Comparison of ENCODE assay signal across 18 cellular contexts in the genomic region with DNA sequence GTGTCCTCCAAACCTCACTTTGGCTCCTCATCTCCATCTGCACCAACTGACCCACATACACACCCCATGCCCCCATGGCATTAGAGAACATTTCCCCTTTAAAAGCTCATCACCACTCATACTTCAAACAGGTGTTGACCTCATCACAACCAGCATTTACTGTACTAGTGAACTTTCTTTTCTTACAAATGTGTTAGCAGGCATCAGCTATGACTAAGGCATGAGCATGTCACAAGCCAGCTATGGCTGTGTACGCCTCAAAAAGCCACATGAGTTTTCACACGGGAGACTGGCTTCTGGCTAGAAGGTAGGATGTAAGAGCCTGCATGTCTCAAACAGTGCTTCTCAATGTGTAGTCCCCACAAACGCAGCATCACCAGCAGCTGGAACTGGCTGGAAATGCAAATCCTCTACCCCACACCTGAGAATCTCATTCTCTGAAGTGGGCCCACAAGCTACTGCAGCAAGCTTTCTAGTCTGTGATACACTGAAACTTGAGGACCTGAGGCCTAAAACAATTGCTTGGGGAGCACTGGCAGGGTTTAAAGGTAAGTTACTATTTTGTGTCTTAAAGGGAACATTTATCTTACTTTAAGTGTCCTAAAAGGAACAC.
"Had no signal": no experiment of that assay in that cellular context is flagged by ENCODE, and none has a peak within 500 bp of the region (broad histone marks: within the 10 kb centered on the region; RNA-seq: fewer than 3 reads in every experiment).

No MANE protein-coding gene starts in this region.

- ATAC-seq: heart left ventricle, left lobe of liver, mucosa of descending colon, natural killer cell had no signal

- H3K4me3 ChIP-seq: esophagus squamous epithelium, heart left ventricle, mucosa of descending colon, skin epidermis, transverse colon had no signal

- DNase-seq: activated CD4-positive, alpha-beta T cell treated with anti-CD3 and anti-CD28 coated beads for 48 hours; activated gamma-delta T cell treated with Interleukin-2 at 50 U/mL for 16 hours; activated naive CD8-positive, alpha-beta T cell treated with anti-CD3 and anti-CD28 coated beads, Interleukin-2, amount 10 ng/mL, durations not matched to agents 7 days and 5 days; activated T-cell treated with anti-CD3 and anti-CD28 coated beads, Interleukin-2, amount 50 U/mL, for 1 hour; aorta; esophagus squamous epithelium; foreskin melanocyte; heart left ventricle; mammary epithelial cell; mucosa of descending colon; natural killer cell; posterior cingulate gyrus; substantia nigra; transverse colon had no signal

- FAIRE-seq: bronchial epithelial cell, islet of Langerhans had no signal
